In the genomic region with DNA sequence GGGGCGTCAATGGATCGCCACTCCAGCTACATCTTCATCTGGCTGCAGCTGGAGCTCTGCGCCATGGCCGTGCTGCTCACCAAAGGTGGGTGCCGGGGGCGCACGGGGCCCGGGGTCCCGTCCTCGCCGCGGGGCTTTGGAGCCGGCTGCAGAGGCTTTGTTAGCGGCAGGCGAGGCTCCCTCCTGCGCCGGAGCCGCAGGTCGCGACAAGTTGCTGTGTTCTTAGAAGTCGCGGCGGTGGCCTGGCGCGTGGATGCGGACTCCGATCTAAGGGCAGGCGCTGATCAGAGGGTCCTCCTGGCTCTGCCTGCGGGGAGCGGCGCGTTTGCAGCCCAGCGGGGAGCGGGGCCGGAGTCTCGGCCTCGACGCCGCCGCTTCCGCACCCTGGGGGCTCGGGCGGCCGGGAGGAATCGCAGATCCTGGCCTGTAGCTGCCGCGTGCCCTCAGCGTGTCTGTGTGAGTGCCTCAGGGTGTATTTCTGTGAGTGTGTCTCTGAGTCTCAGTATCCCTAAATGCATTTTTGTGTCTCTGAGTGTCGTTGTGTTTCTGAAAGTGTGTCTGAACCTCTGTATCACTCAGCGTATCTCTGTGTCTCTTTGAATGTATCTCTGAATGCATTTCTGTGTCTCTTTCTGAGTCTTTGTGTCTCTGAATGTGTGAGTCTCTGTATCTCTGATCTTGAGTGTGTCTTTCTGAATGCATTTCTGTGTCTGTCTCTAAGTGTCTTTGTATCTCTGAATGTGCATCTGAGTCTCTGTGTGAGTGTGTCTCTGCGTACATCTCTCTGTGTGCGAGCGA, we compare ENCODE assay signal across 8 cellular contexts. TPM values are rescaled to one million over a fixed set of nuclear protein-coding genes. Genes with fewer than 3 reads are reported as not detected.
DNase-seq lines count a peak whose midpoint lies in the region; ATAC-seq and TF ChIP-seq lines count a peak whose summit lies in the region.

No MANE protein-coding gene starts in this region.

- ATAC-seq in HG03469 (IDR thresholded peaks at IDR 0.05; ENCODE audit: unreplicated experiment), result no peak
- no peak for ATAC-seq in GM18858 (IDR thresholded peaks at IDR 0.05; ENCODE audit: unreplicated experiment)

- DNase-seq in NCI-H1417 (lab: John Stamatoyannopoulos, UW) (peak in 2 of 3 experiments; percentile 48 to 69), NCI-H1417 treated with DMSO at 0.1 percent for 48 hours (lab: John Stamatoyannopoulos, UW) (no peak), NT2/D1 (ENCODE audit: low read depth, low spot score) (no peak), adipocyte (ENCODE audit: low read depth) (peak; percentile 71), right atrium auricular region (ENCODE audit: low spot score) (peak; percentile 58), retina (peak; percentile 85)

- peak overlapping the region; percentile 83 to 92 for H3K27ac ChIP-seq in right atrium auricular region

- H3K9ac ChIP-seq in NT2/D1 (ENCODE audit: insufficient read length, low read depth) (peak overlapping the region; percentile 88), adipocyte (ENCODE audit: low read length) (peak overlapping the region; percentile 72)

- no peaks in the 10 kb centered on the region for H3K27me3 ChIP-seq in NT2/D1 (ENCODE audit: insufficient read depth, insufficient read length)
- H3K27me3 ChIP-seq in adipocyte (replicated peaks; ENCODE audit: control insufficient read depth, insufficient read depth, low read length), result peaks cover 31% of the 10 kb centered on the region
- no peaks in the 10 kb centered on the region for H3K27me3 ChIP-seq in right atrium auricular region

- H3K4me3 ChIP-seq in NT2/D1 (ENCODE audit: insufficient read length, low read depth), result peak overlapping the region; percentile 88
- peak overlapping the region; percentile 83 for H3K4me3 ChIP-seq in adipocyte (ENCODE audit: low read length)
- peak overlapping the region; percentile 71 to 73 for H3K4me3 ChIP-seq in right atrium auricular region

- H3K36me3 ChIP-seq in NT2/D1 (ENCODE audit: insufficient read depth, insufficient read length, low read length) (peaks cover 55% of the 10 kb centered on the region), adipocyte (ENCODE audit: control insufficient read depth, insufficient read depth, low read length, severe bottlenecking) (peaks cover 17% of the 10 kb centered on the region), right atrium auricular region (peaks cover 12% of the 10 kb centered on the region)

- H3K9me3 ChIP-seq in NT2/D1 (ENCODE audit: insufficient read depth, low read length) (no peaks in the 10 kb centered on the region), adipocyte (ENCODE audit: control insufficient read depth, low read length) (no peaks in the 10 kb centered on the region), right atrium auricular region (no peaks in the 10 kb centered on the region)

- no peak for TF ChIP-seq CTCF in right atrium auricular region (IDR thresholded peaks at IDR 0.05)

- peaks cover 3% of the 10 kb centered on the region for H3K4me1 ChIP-seq in NT2/D1 (ENCODE audit: insufficient read depth, insufficient read length)
- H3K4me1 ChIP-seq in adipocyte (ENCODE audit: control insufficient read depth, insufficient read depth, low read length), result peaks cover 23% of the 10 kb centered on the region
- peaks cover 0 to 35% of the 10 kb centered on the region in 2 donors for H3K4me1 ChIP-seq in right atrium auricular region

RNA-seq across cellular contexts. Expression of a gene that starts 0.8 kb away (rescaled TPM):
- total RNA-seq in right atrium auricular region, result 10 to 100 TPM; 61.1 to 92.7 TPM

Comparison
In these comparisons a context has a peak if more than half of its experiments do, and no peak if none do; other contexts are left out.
1. DNase-seq: peak in NCI-H1417 (2 of 3), adipocyte (single experiment), right atrium auricular region (single experiment) and retina (single experiment); none in NCI-H1417 treated with DMSO at 0.1 percent for 48 hours (single experiment) and NT2/D1 (single experiment).
2. Peak in every context shown above with its lines, with median percentiles within 50 percentile points of each other: H3K4me3 ChIP-seq.